16 cellular contexts compared by ENCODE assay signal in genomic region chr11:77418981-77419592, GRCh38. TPM values are rescaled to one million over a fixed set of nuclear protein-coding genes. Genes with fewer than 3 reads are reported as not detected.
DNase-seq lines count a peak whose midpoint lies in the region; ATAC-seq, FAIRE-seq and TF ChIP-seq lines count a peak whose summit lies in the region.
"Had no signal": no experiment of that assay in that cellular context is flagged by ENCODE, and none has a peak within 500 bp of the region (broad histone marks: within the 10 kb centered on the region; RNA-seq: fewer than 3 reads in every experiment).

No MANE protein-coding gene starts in this region.

- peak; percentile 33 for ATAC-seq in HG03066 (IDR thresholded peaks at IDR 0.05; ENCODE audit: low read depth, unreplicated experiment)

- no peaks in the 10 kb centered on the region for H3K27me3 ChIP-seq in skeletal muscle tissue (ENCODE audit: control insufficient read depth in 3 of 3, insufficient read depth in 3 of 3, low read length in 3 of 3)
- no peaks in the 10 kb centered on the region for H3K27me3 ChIP-seq in transverse colon

- H3K27ac ChIP-seq in skeletal muscle tissue (ENCODE audit: low read depth, low read length) (peak overlapping the region; percentile 44), transverse colon (no peak overlapping the region)
- H3K27ac ChIP-seq: 22Rv1, thoracic aorta had no signal

- TF ChIP-seq POLR2A in transverse colon (IDR thresholded peaks at IDR 0.05): no peak

- no peaks in the 10 kb centered on the region for H3K9me3 ChIP-seq in skeletal muscle tissue (ENCODE audit: control insufficient read depth in 3 of 3, low read length in 3 of 3)
- H3K9me3 ChIP-seq in transverse colon: no peaks in the 10 kb centered on the region
- H3K9me3 ChIP-seq: thoracic aorta had no signal

- intact Hi-C loops in transverse colon (cut with DNase I; ENCODE audit: low total_unique reads): no loop called here

- H3K4me3 ChIP-seq in skeletal muscle tissue (ENCODE audit: low read length in 3 of 3) (peak overlapping the region in 1 of 3 donors; percentile 21), transverse colon (no peak overlapping the region)
- H3K4me3 ChIP-seq: lung, thoracic aorta had no signal

- H3K9ac ChIP-seq in skeletal muscle tissue (ENCODE audit: low read depth in 1 of 3, low read length in 3 of 3): peak overlapping the region in 1 of 3 donors; percentile 38

- in situ Hi-C loops in transverse colon (cut with MboI; ENCODE audit: low pct_ligation_motif_present in 1 of 4, low pct_unique_long_range_greater_than_20kb in 1 of 4, low sequenced_read_pairs in 3 of 4): no loop called here

- FAIRE-seq in urothelium cell line (lab: Jason Lieb, UNC): no peak

- TF ChIP-seq CTCF in transverse colon (IDR thresholded peaks at IDR 0.05): no peak

- no peak for TF ChIP-seq EP300 in transverse colon (IDR thresholded peaks at IDR 0.05; ENCODE audit: low read depth)

- H3K4me1 ChIP-seq in skeletal muscle tissue (ENCODE audit: control insufficient read depth in 3 of 3, insufficient read depth in 3 of 3, low read length in 3 of 3) (peaks cover 2 to 13% (median 4%) of the 10 kb centered on the region in 3 donors), transverse colon (peaks cover 0 to 17% (median 6%) of the 10 kb centered on the region in 4 donors)

- 81 to 86% methylated on average over 2 of the region's 2 CpGs for WGBS in transverse colon (ENCODE audit: low coverage in 1 of 2), 2 donors

- peak; percentile 32 for DNase-seq in DMS 273 (lab: John Stamatoyannopoulos, UW; ENCODE audit: unreplicated experiment)
- DNase-seq in DMS 273 treated with DMSO at 0.1 percent for 48 hours (lab: John Stamatoyannopoulos, UW): no peak
- peak; percentile 77 for DNase-seq in SKM-1 treated with dmso at 0.1 percent for 144 hours (lab: John Stamatoyannopoulos, UW; ENCODE audit: unreplicated experiment)
- no peak for DNase-seq in urothelium cell line (ENCODE audit: low spot score)
- DNase-seq in DMS79 treated with DMSO at 0.1 percent for 48 hours (lab: John Stamatoyannopoulos, UW): no peak
- no peak for DNase-seq in transverse colon
- DNase-seq: activated CD4-positive, CD25-positive, alpha-beta regulatory T cell; activated naive CD8-positive, alpha-beta T cell treated with anti-CD3 and anti-CD28 coated beads, Interleukin-2, amount 10 ng/mL, durations not matched to agents 7 days and 5 days; CD8-positive, alpha-beta memory T cell; GOT3; NCI-H2081 had no signal

- H3K36me3 ChIP-seq in skeletal muscle tissue (ENCODE audit: control insufficient read depth in 3 of 3, insufficient read depth in 3 of 3, low read length in 3 of 3) (no peaks in the 10 kb centered on the region), transverse colon (no peaks in the 10 kb centered on the region)
- H3K36me3 ChIP-seq: thoracic aorta had no signal

RNA-seq across cellular contexts. Expression of gene PAK1, which starts 54.8 kb away (rescaled TPM):
- total RNA-seq in skeletal muscle tissue: 52.2 TPM
- total RNA-seq in transverse colon: 100 to 1,000 TPM; 104 to 222 (median 128) TPM

Comparison
In these comparisons a context has a peak if more than half of its experiments do, and no peak if none do; other contexts are left out.
1. DNase-seq: peak in DMS 273 (single experiment) and SKM-1 treated with dmso at 0.1 percent for 144 hours (single experiment); none in DMS 273 treated with DMSO at 0.1 percent for 48 hours (single experiment), urothelium cell line (single experiment), DMS79 treated with DMSO at 0.1 percent for 48 hours (single experiment) and transverse colon (single experiment).